In the genomic region with DNA sequence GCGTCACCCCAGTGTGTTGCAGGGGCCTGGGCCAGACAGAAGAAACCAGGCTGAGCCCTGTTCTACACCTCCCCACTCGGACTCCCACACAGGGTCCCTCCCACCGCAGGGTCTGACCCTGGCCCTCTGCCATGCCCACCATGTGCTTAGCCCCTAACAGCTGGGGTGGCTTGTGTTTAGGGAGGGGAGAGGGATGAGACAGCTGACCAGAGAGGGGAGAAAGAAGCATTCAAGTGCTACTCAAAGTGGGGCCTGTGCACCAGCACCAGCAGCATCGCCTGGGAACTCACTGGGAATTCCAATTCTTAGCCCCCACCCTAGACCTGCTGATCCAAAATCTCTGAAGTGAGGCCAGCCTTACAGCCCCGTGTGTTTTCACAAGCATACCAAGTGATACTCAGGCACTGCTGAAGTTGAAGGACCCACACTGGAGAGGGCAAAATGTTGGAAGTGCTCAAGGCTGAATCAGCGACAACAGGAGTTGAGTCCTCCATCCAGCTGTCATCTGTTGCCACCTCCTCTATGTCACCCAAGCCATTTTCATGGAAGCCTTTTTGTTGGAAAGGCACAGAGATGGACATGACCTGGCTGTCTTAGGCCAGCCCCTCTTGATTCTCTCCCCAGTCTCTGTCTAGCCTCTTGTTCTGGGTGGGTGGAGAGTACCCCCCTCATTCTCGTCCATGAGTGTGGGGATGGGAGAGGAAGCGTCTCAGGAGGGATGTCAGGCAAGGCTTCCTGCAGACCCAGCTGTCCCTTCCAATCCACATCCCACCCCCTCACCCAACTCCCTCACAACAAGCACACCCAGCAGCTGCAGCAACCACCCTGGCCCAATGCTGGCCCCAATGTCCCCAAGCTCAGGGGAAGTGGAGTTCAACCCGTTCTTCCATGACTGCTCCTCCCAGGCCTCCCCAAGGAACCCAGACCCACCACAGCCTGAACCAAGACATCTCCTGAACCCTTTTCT, we compare ENCODE assay signal across 1 cellular context.
TF ChIP-seq lines count a peak whose summit lies in the region.

No MANE protein-coding gene starts in this region.

TF ChIP-seq in H1, 55 proteins besides CTCF, POLR2A, EP300 and RAD21:
- TF ChIP-seq HDAC2 (IDR thresholded peaks at IDR 0.05; ENCODE audit: borderline replicate concordance in 1 of 2, low read depth in 2 of 2, low read length in 2 of 2) = no peak
- no peak for TF ChIP-seq EGR1 (IDR thresholded peaks at IDR 0.05; ENCODE audit: borderline replicate concordance, low read depth, low read length)
- TF ChIP-seq HDAC6 (IDR thresholded peaks at IDR 0.05; ENCODE audit: low read depth, low read length) = no peak
- TF ChIP-seq RNF2 (IDR thresholded peaks at IDR 0.05; ENCODE audit: borderline replicate concordance, low read depth, low read length, missing control alignments, poor library complexity, severe bottlenecking) = no peak
- TF ChIP-seq FOSL1 (IDR thresholded peaks at IDR 0.05; ENCODE audit: insufficient read depth, low read depth, low read length) = no peak
- no peak for TF ChIP-seq CTBP2 (IDR thresholded peaks at IDR 0.05; ENCODE audit: borderline replicate concordance, insufficient read depth, insufficient read length, low read length)
- TF ChIP-seq SP2 (IDR thresholded peaks at IDR 0.05; ENCODE audit: low read length) = no peak
- TF ChIP-seq NRF1 (IDR thresholded peaks at IDR 0.05; ENCODE audit: low read depth, low read length) = no peak
- TF ChIP-seq KDM1A (IDR thresholded peaks at IDR 0.05; ENCODE audit: borderline replicate concordance, low read length) = no peak
